In genomic region chr16:71413341-71413740, GRCh38 we compare ENCODE assay signal across 12 cellular contexts. TPM values are rescaled to one million over a fixed set of nuclear protein-coding genes. Genes with fewer than 3 reads are reported as not detected.
"Had no signal": no experiment of that assay in that cellular context is flagged by ENCODE, and none has a peak within 500 bp of the region (broad histone marks: within the 10 kb centered on the region; RNA-seq: fewer than 3 reads in every experiment).

No MANE protein-coding gene starts in this region.

- H3K9me3 ChIP-seq: adrenal gland had no signal

- H3K4me3 ChIP-seq: adrenal gland, K562, PC-9 had no signal

- H3K36me3 ChIP-seq: adrenal gland had no signal

- DNase-seq: NCI-H1048, NCI-H187 treated with DMSO at 0.1 percent for 48 hours had no signal

- H3K27ac ChIP-seq: adrenal gland, PC-9 had no signal

RNA-seq across cellular contexts. Expression of gene TLE7, which starts 28.5 kb away (rescaled TPM):
- total RNA-seq: activated B cell treated with CpG ODN at 0.5 μM for 24 hours; activated CD4-positive, alpha-beta T cell treated with anti-CD3 and anti-CD28 coated beads, Interleukin-2, amount 10 ng/mL, durations not matched to agents 24 days and 14 days; activated CD8-positive, alpha-beta memory T cell treated with anti-CD3 and anti-CD28 coated beads, Interleukin-2, amount 10 ng/mL, durations not matched to agents 7 days and 5 days; activated naive CD8-positive, alpha-beta T cell treated with anti-CD3 and anti-CD28 coated beads, Interleukin-2, amount 10 ng/mL, durations not matched to agents 7 days and 5 days; activated T-cell treated with anti-CD3 and anti-CD28 coated beads, Interleukin-2, amount 50 U/mL, for 4 hours; adrenal gland; cardiac septum; K562; PC-9; SK-MEL-5 had no signal
- polyA plus RNA-seq: adrenal gland, K562 had no signal

RNA-seq across cellular contexts. Expression of gene CALB2, which starts 54.8 kb away (rescaled TPM):
- total RNA-seq: activated B cell treated with CpG ODN at 0.5 μM for 24 hours; activated CD4-positive, alpha-beta T cell treated with anti-CD3 and anti-CD28 coated beads, Interleukin-2, amount 10 ng/mL, durations not matched to agents 24 days and 14 days; activated CD8-positive, alpha-beta memory T cell treated with anti-CD3 and anti-CD28 coated beads, Interleukin-2, amount 10 ng/mL, durations not matched to agents 7 days and 5 days; activated naive CD8-positive, alpha-beta T cell treated with anti-CD3 and anti-CD28 coated beads, Interleukin-2, amount 10 ng/mL, durations not matched to agents 7 days and 5 days; activated T-cell treated with anti-CD3 and anti-CD28 coated beads, Interleukin-2, amount 50 U/mL, for 4 hours; K562 had no signal
- polyA plus RNA-seq: K562 had no signal
